Comparison of ENCODE assay signal across 18 cellular contexts in the genomic region with DNA sequence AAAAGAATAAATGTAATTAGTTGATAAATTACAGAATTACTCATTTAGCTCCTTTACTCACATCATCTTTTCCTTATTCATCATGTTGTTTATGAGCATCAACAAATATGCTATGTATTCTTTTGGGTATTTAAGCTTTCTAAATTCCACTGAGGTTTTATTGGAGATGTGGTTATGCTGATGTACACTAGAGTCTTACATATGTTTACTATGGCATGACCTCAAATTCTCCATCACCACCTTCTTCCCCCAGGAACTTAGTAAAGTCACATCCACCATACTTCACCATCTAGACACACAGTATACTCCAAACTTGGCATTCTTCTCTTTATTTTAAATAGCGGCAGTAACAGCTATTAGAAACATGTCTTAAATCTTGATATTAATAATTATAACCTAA.
DNase-seq lines count a peak whose midpoint lies in the region; ATAC-seq, FAIRE-seq and TF ChIP-seq lines count a peak whose summit lies in the region.
"Had no signal": no experiment of that assay in that cellular context is flagged by ENCODE, and none has a peak within 500 bp of the region (broad histone marks: within the 10 kb centered on the region; RNA-seq: fewer than 3 reads in every experiment).

No MANE protein-coding gene starts in this region.

- H3K9me2 ChIP-seq in PC-3 (replicated peaks; ENCODE audit: low read length): no peaks in the 10 kb centered on the region

- H3K9ac ChIP-seq in PC-3 (ENCODE audit: low read length): no peak overlapping the region
- H3K9ac ChIP-seq: KMS-11 had no signal

- CTCF ChIA-PET in BJ (lab: Yijun Ruan, JAX): interaction anchor here (1.4 kb wide), 1 partner anchor 10 kb away, joined by 3 read pairs; no protein-coding TSS in a partner anchor
- CTCF ChIA-PET in PC-3 (lab: Charles Lee): interaction anchor here (0.6 kb wide), 1 partner anchor 153 kb away, joined by 3 read pairs; no protein-coding TSS in a partner anchor

- POLR2A ChIA-PET in BJ (lab: Charles Lee) (interaction anchor here (0.6 kb wide), 1 partner anchor 460 kb away, joined by 6 read pairs; no protein-coding TSS in a partner anchor), PC-3 (lab: Charles Lee; ENCODE audit: unreplicated experiment) (interaction anchor here (0.7 kb wide), 2 partner anchors 58 to 72 kb away, joined by 3 read pairs; no protein-coding TSS in a partner anchor)

- 92 to 95% methylated on average over 1 of the region's 1 CpG for WGBS in pancreas, 2 donors

- H3K9me3 ChIP-seq in PC-3 (ENCODE audit: low read length) (no peaks in the 10 kb centered on the region), pancreas (no peaks in the 10 kb centered on the region)
- H3K9me3 ChIP-seq: MG63 had no signal

- peak; percentile 41 for DNase-seq in BJ (ENCODE audit: low read depth)
- peak; percentile 57 for DNase-seq in PC-3
- peak; percentile 29 for DNase-seq in dedifferentiated amniotic fluid mesenchymal stem cell (ENCODE audit: extremely low spot score)
- no peak for DNase-seq in pancreas
- DNase-seq in NCI-H82 treated with DMSO at 0.1 percent for 48 hours (lab: John Stamatoyannopoulos, UW; ENCODE audit: unreplicated experiment): no peak
- DNase-seq: C1 segment of cervical spinal cord, MG63, NCI-H1092 treated with DMSO at 0.1 percent for 48 hours, NCI-H187 treated with DMSO at 0.1 percent for 48 hours, NCI-H2171, NCI-H446 treated with DMSO at 0.1 percent for 48 hours, NCI-H748 treated with DMSO at 0.1 percent for 48 hours, SHP77 treated with DMSO at 0.1 percent for 48 hours had no signal

- no peaks in the 10 kb centered on the region for H3F3A ChIP-seq in PC-3 (ENCODE audit: low read length, unreplicated experiment)

- H3K36me3 ChIP-seq in BJ (ENCODE audit: control insufficient read depth, insufficient read depth, low read length) (no peaks in the 10 kb centered on the region), PC-3 (ENCODE audit: low read depth, low read length) (peaks cover 20% of the 10 kb centered on the region; the same call in 1 of the 2 replicates), pancreas (peaks cover 0 to 9% (median 4%) of the 10 kb centered on the region in 3 donors)

- H3K4me3 ChIP-seq in BJ (ENCODE audit: low read depth, low read length) (no peak overlapping the region), PC-3 (ENCODE audit: low read length) (no peak overlapping the region), pancreas (no peak overlapping the region)
- H3K4me3 ChIP-seq: MG63 had no signal

- no TSS peak for BruUV-seq in PC-3 (replicated peaks; lab: Mats Ljungman, UMichigan)

- no peak for TF ChIP-seq CTCF in BJ (IDR thresholded peaks at IDR 0.05; ENCODE audit: insufficient read depth, low read depth, low read length)
- no peak for TF ChIP-seq CTCF in PC-3 (conservative IDR thresholded peaks at IDR 0.05; ENCODE audit: low read depth, low read length)
- no peak for TF ChIP-seq CTCF in pancreas (IDR thresholded peaks at IDR 0.05)

- peak; percentile 92 for ATAC-seq in PC-3
- ATAC-seq in pancreas: no peak
- ATAC-seq in HG03280 (IDR thresholded peaks at IDR 0.05; ENCODE audit: unreplicated experiment): no peak
- no peak for ATAC-seq in GM21447 (IDR thresholded peaks at IDR 0.05; ENCODE audit: unreplicated experiment)
- ATAC-seq: HCT116 had no signal

- intact Hi-C loops in PC-3 (cut with micrococcal nuclease) (no loop called here), pancreas (cut with DNase I) (no loop called here)

- no peak overlapping the region for H3K4me2 ChIP-seq in PC-3 (ENCODE audit: low read length)
- H3K4me2 ChIP-seq: KMS-11 had no signal

- no peak overlapping the region for H2AFZ ChIP-seq in PC-3 (ENCODE audit: low read length)

- H3K79me2 ChIP-seq in PC-3 (ENCODE audit: low read length): no peaks in the 10 kb centered on the region

- FAIRE-seq in pancreas (lab: Jason Lieb, UNC): peak; percentile 43
- FAIRE-seq: RCC 7860 had no signal

- no peaks in the 10 kb centered on the region for H4K20me1 ChIP-seq in PC-3 (ENCODE audit: low read length)

- H3K4me1 ChIP-seq in PC-3 (ENCODE audit: insufficient read depth, low read length) (no peaks in the 10 kb centered on the region; the same call in 1 of the 2 replicates), pancreas (no peaks in the 10 kb centered on the region)

- H3K27me3 ChIP-seq in BJ (ENCODE audit: control insufficient read depth, insufficient read depth, low read length): no peaks in the 10 kb centered on the region
- no peaks in the 10 kb centered on the region for H3K27me3 ChIP-seq in PC-3 (ENCODE audit: low read length)
- no peaks in the 10 kb centered on the region for H3K27me3 ChIP-seq in pancreas
- H3K27me3 ChIP-seq: MG63 had no signal

- H3K27ac ChIP-seq in PC-3 (ENCODE audit: low read length): no peak overlapping the region
- H3K27ac ChIP-seq in pancreas: no peak overlapping the region
- H3K27ac ChIP-seq: KMS-11 had no signal

Comparison
In these comparisons a context has a peak if more than half of its experiments do, and no peak if none do; other contexts are left out.
1. DNase-seq: peak in BJ (single experiment), PC-3 (single experiment) and dedifferentiated amniotic fluid mesenchymal stem cell (single experiment); none in pancreas (0 of 6) and NCI-H82 treated with DMSO at 0.1 percent for 48 hours (single experiment).